8 cellular contexts compared by ENCODE assay signal in genomic region chr6:169212436-169212835, GRCh38. TPM values are rescaled to one million over a fixed set of nuclear protein-coding genes. Genes with fewer than 3 reads are reported as not detected.
DNase-seq lines count a peak whose midpoint lies in the region; ATAC-seq and TF ChIP-seq lines count a peak whose summit lies in the region.

No MANE protein-coding gene starts in this region.

- 84% methylated on average over 5 of the region's 5 CpGs for WGBS in mammary epithelial cell (ENCODE audit: low coverage, missing lambda C conversion rate)

- H3K4me3 Mint-ChIP-seq in CD4-positive, CD25-positive, alpha-beta regulatory T cell: peak overlapping the region in 2 of 4 donors; percentile 62 to 74

- peaks cover 3% of the 10 kb centered on the region for H3K27me3 ChIP-seq in CD4-positive, CD25-positive, alpha-beta regulatory T cell (ENCODE audit: control insufficient read depth, insufficient read depth, low read length)
- H3K27me3 ChIP-seq in mammary epithelial cell (ENCODE audit: insufficient read depth, low read length) (no peaks in the 10 kb centered on the region), muscle layer of colon (ENCODE audit: control insufficient read depth in 1 of 2, insufficient read depth in 2 of 2, low read length in 2 of 2) (no peaks in the 10 kb centered on the region)

- peak overlapping the region in 2 of 3 donors; percentile 23 to 57 for H3K27ac Mint-ChIP-seq in CD4-positive, CD25-positive, alpha-beta regulatory T cell

- no peaks in the 10 kb centered on the region for H3K79me2 ChIP-seq in mammary epithelial cell (ENCODE audit: insufficient read depth, low read length)

- peaks cover 0 to 8% (median 4%) of the 10 kb centered on the region in 7 donors for H3K9me3 Mint-ChIP-seq in CD4-positive, CD25-positive, alpha-beta regulatory T cell

- peak overlapping the region; percentile 95 for H3K4me2 ChIP-seq in mammary epithelial cell (ENCODE audit: insufficient read depth, low read depth, low read length)

- no peak for DNase-seq in CD4-positive, CD25-positive, alpha-beta regulatory T cell
- DNase-seq in LHCN-M2 (ENCODE audit: low read depth): peak; percentile 26
- DNase-seq in mammary epithelial cell: no peak
- DNase-seq in NCI-H82 treated with DMSO at 0.1 percent for 48 hours (lab: John Stamatoyannopoulos, UW; ENCODE audit: unreplicated experiment): no peak
- no peak for DNase-seq in activated CD8-positive, alpha-beta memory T cell treated with anti-CD3 and anti-CD28 coated beads, Interleukin-2, amount 50 U/mL, for 4 hours
- DNase-seq in DMS79 treated with DMSO at 0.1 percent for 48 hours (lab: John Stamatoyannopoulos, UW): no peak

- intact Hi-C loops in mammary epithelial cell (cut with micrococcal nuclease): no loop called here

- no peaks in the 10 kb centered on the region for H4K20me1 ChIP-seq in mammary epithelial cell (ENCODE audit: insufficient read depth, low read length)

- H3K4me3 ChIP-seq in CD4-positive, CD25-positive, alpha-beta regulatory T cell (ENCODE audit: low read depth, low read length): peak overlapping the region; percentile 76
- peak overlapping the region in 1 of 3 experiments; percentile 12 for H3K4me3 ChIP-seq in mammary epithelial cell (replicated peaks in 1 of 3; ENCODE audit: insufficient read depth in 1 of 3, low read depth in 2 of 3, low read length in 3 of 3)
- peak overlapping the region in 1 of 2 donors; percentile 35 for H3K4me3 ChIP-seq in muscle layer of colon (ENCODE audit: low read depth in 1 of 2, low read length in 2 of 2)

- peaks cover 4 to 5% of the 10 kb centered on the region in 2 experiments for H3K9me3 ChIP-seq in CD4-positive, CD25-positive, alpha-beta regulatory T cell (ENCODE audit: control insufficient read depth in 2 of 2, low read length in 2 of 2)
- H3K9me3 ChIP-seq in mammary epithelial cell (replicated peaks; ENCODE audit: insufficient read depth, low read length): no peaks in the 10 kb centered on the region
- H3K9me3 ChIP-seq in muscle layer of colon (ENCODE audit: low read length): no peaks in the 10 kb centered on the region

- H3K9ac ChIP-seq in mammary epithelial cell (ENCODE audit: insufficient read depth, low read length) (no peak overlapping the region), muscle layer of colon (ENCODE audit: low read length) (no peak overlapping the region)

- H3K4me1 Mint-ChIP-seq in CD4-positive, CD25-positive, alpha-beta regulatory T cell: peaks cover 3 to 22% (median 19%) of the 10 kb centered on the region in 4 donors

- H3K36me3 ChIP-seq in CD4-positive, CD25-positive, alpha-beta regulatory T cell (ENCODE audit: control insufficient read depth, insufficient read depth, low read length): no peaks in the 10 kb centered on the region
- H3K36me3 ChIP-seq in mammary epithelial cell (ENCODE audit: insufficient read depth, low read length): no peaks in the 10 kb centered on the region
- H3K36me3 ChIP-seq in muscle layer of colon (ENCODE audit: insufficient read depth, low read length): no peaks in the 10 kb centered on the region

- no peak for TF ChIP-seq CTCF in mammary epithelial cell (conservative IDR thresholded peaks at IDR 0.05 in 1 of 2, IDR thresholded peaks at IDR 0.05 in 1 of 2; ENCODE audit: extremely low read depth in 1 of 2, insufficient read depth in 1 of 2, low read depth in 1 of 2, low read length in 2 of 2)

- no peaks in the 10 kb centered on the region for H3K36me3 Mint-ChIP-seq in CD4-positive, CD25-positive, alpha-beta regulatory T cell

- peak overlapping the region; percentile 0 for H3K27ac ChIP-seq in CD4-positive, CD25-positive, alpha-beta regulatory T cell (ENCODE audit: insufficient read depth, low read length, poor library complexity, severe bottlenecking)
- H3K27ac ChIP-seq in mammary epithelial cell (ENCODE audit: insufficient read depth, low read depth, low read length): no peak overlapping the region
- H3K27ac ChIP-seq in muscle layer of colon (ENCODE audit: low read depth, low read length): peak overlapping the region; percentile 95

- peaks cover 3% of the 10 kb centered on the region for H3K4me1 ChIP-seq in CD4-positive, CD25-positive, alpha-beta regulatory T cell (ENCODE audit: control insufficient read depth, insufficient read depth, low read length, poor library complexity, severe bottlenecking)
- peaks cover 23% of the 10 kb centered on the region for H3K4me1 ChIP-seq in mammary epithelial cell (ENCODE audit: insufficient read depth, low read length)
- H3K4me1 ChIP-seq in muscle layer of colon (ENCODE audit: insufficient read depth, low read length): peaks cover 27% of the 10 kb centered on the region

- BruUV-seq in mammary epithelial cell (replicated peaks; lab: Mats Ljungman, UMichigan): no TSS peak

- H3K27me3 Mint-ChIP-seq in CD4-positive, CD25-positive, alpha-beta regulatory T cell: peaks cover 6% of the 10 kb centered on the region

- in situ Hi-C loops in mammary epithelial cell (cut with MboI; ENCODE audit: low sequenced_read_pairs in 2 of 2): no loop called here

- CTCF ChIA-PET in mammary epithelial cell (lab: Charles Lee; ENCODE audit: low non-redundant PET): interaction anchor here (0.5 kb wide), 1 partner anchor 130 kb away, joined by 3 read pairs; no protein-coding TSS in a partner anchor

- H2AFZ ChIP-seq in mammary epithelial cell (ENCODE audit: low read depth, low read length): peak overlapping the region; percentile 42

- dilution Hi-C loops in mammary epithelial cell (cut with HindIII; ENCODE audit: low sequenced_read_pairs): no loop called here

- no peak for ATAC-seq in CD4-positive, CD25-positive, alpha-beta regulatory T cell (ENCODE audit: low read depth in 2 of 2)
- ATAC-seq in GM18517 (IDR thresholded peaks at IDR 0.05; ENCODE audit: unreplicated experiment): no peak

RNA-seq across cellular contexts. Expression of gene THBS2, which starts 41.2 kb away (rescaled TPM):
- total RNA-seq in CD4-positive, CD25-positive, alpha-beta regulatory T cell: not detected
- under 1 TPM in 1 of 4 donors, not detected in 3; 0.02 TPM for polyA plus RNA-seq in CD4-positive, CD25-positive, alpha-beta regulatory T cell
- 14.9 and 18.6 TPM in 2 replicates for total RNA-seq in LHCN-M2 (2014; rRNA removed)
- polyA plus RNA-seq in LHCN-M2 (2012): 22.6 TPM
- 1 to 10 TPM in 1 of 2 donors, under 1 TPM in 1; 0.64 to 4.3 TPM for total RNA-seq in mammary epithelial cell
- 0.46 TPM for polyA plus RNA-seq in mammary epithelial cell
- polyA minus RNA-seq in mammary epithelial cell: 1.8 TPM
